ENCODE assay signal across 9 cellular contexts in the genomic region with DNA sequence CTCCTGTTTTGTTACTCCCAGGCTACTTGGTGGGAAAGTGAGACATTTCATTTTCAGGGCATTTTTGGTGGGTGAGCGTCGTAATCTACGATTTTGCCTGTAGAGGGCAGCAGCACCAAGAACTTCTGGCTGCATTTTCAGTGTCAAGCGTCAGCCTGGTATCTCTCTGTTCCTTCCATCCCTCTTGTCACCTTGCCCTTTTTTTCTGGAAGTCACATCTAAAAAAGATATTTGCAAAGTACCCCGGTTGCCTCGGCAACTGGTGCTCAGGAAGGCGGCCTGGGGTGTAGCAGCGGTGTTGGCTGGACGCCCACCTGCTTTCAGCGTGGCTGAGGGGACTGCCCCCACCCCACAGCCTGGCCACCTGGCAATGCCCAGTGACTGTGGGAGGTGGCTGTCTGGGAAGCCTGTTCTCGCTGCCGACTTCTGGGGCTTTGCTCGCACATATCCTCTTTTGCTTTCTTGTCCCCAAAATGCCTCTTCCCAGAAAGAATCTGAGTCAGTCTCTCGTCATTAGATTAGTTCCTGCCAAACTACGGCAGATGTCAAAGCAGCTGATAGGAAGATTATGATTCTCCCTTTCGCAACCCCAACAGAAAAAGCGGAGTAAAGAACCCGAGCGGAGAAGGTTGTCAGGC.
DNase-seq lines count a peak whose midpoint lies in the region; ATAC-seq and TF ChIP-seq lines count a peak whose summit lies in the region.
"Had no signal": no experiment of that assay in that cellular context is flagged by ENCODE, and none has a peak within 500 bp of the region (broad histone marks: within the 10 kb centered on the region; RNA-seq: fewer than 3 reads in every experiment).

No MANE protein-coding gene starts in this region.

- peak; percentile 86 for TF ChIP-seq CTCF in endodermal cell (conservative IDR thresholded peaks at IDR 0.05)

- peaks cover 3% of the 10 kb centered on the region for H3K27me3 Mint-ChIP-seq in activated CD4-positive, alpha-beta memory T cell treated with anti-CD3 and anti-CD28 coated beads, Interleukin-2, amount 10 ng/mL, durations not matched to agents 7 days and 5 days
- H3K27me3 Mint-ChIP-seq in endodermal cell (ENCODE audit: insufficient read depth) = peaks cover 10% of the 10 kb centered on the region
- H3K27me3 Mint-ChIP-seq in stimulated activated naive CD8-positive, alpha-beta T cell treated with anti-CD3 and anti-CD28 coated beads, Interleukin-15, Interleukin-2, amounts not matched to agents 100 ng/mL and 50 ng/mL, for 24 hours = peaks cover 16% of the 10 kb centered on the region

- POLR2A ChIA-PET in activated CD4-positive, alpha-beta memory T cell treated with anti-CD3 and anti-CD28 coated beads, Interleukin-2, amount 10 ng/mL, durations not matched to agents 7 days and 5 days (lab: Charles Lee) = no interaction called here

- no peaks in the 10 kb centered on the region for H3K36me3 ChIP-seq in endodermal cell (ENCODE audit: control insufficient read depth, insufficient read depth, low read length)

- ATAC-seq in GM18870 (IDR thresholded peaks at IDR 0.05; ENCODE audit: unreplicated experiment) (peak; percentile 65), HG03108 (IDR thresholded peaks at IDR 0.05; ENCODE audit: unreplicated experiment) (peak; percentile 59)

- peaks cover 4% of the 10 kb centered on the region for H3K4me1 ChIP-seq in endodermal cell (ENCODE audit: control insufficient read depth, insufficient read depth, low read length)

- 51 to 52% methylated on average over 10 to 19 of the region's 19 CpGs for WGBS in endodermal cell (ENCODE audit: insufficient coverage in 1 of 2, insufficient read length in 1 of 2), 2 experiments

- no peak overlapping the region for H3K4me3 ChIP-seq in endodermal cell (ENCODE audit: low read length)

- no peak overlapping the region for H3K27ac Mint-ChIP-seq in activated CD4-positive, alpha-beta memory T cell treated with anti-CD3 and anti-CD28 coated beads, Interleukin-2, amount 10 ng/mL, durations not matched to agents 7 days and 5 days
- H3K27ac Mint-ChIP-seq in endodermal cell = no peak overlapping the region
- H3K27ac Mint-ChIP-seq in stimulated activated naive CD8-positive, alpha-beta T cell treated with anti-CD3 and anti-CD28 coated beads, Interleukin-15, Interleukin-2, amounts not matched to agents 100 ng/mL and 50 ng/mL, for 24 hours = no peak overlapping the region
- H3K27ac Mint-ChIP-seq: IgD-negative memory B cell had no signal

- peaks cover 10% of the 10 kb centered on the region for H3K4me1 Mint-ChIP-seq in activated CD4-positive, alpha-beta memory T cell treated with anti-CD3 and anti-CD28 coated beads, Interleukin-2, amount 10 ng/mL, durations not matched to agents 7 days and 5 days
- peaks cover 3% of the 10 kb centered on the region for H3K4me1 Mint-ChIP-seq in endodermal cell
- H3K4me1 Mint-ChIP-seq in stimulated activated naive CD8-positive, alpha-beta T cell treated with anti-CD3 and anti-CD28 coated beads, Interleukin-15, Interleukin-2, amounts not matched to agents 100 ng/mL and 50 ng/mL, for 24 hours (ENCODE audit: low read depth) = peaks cover 19% of the 10 kb centered on the region

- H3K4me3 Mint-ChIP-seq in activated CD4-positive, alpha-beta memory T cell treated with anti-CD3 and anti-CD28 coated beads, Interleukin-2, amount 10 ng/mL, durations not matched to agents 7 days and 5 days = peak overlapping the region; percentile 8
- H3K4me3 Mint-ChIP-seq in endodermal cell = no peak overlapping the region
- peak overlapping the region; percentile 30 for H3K4me3 Mint-ChIP-seq in stimulated activated naive CD8-positive, alpha-beta T cell treated with anti-CD3 and anti-CD28 coated beads, Interleukin-15, Interleukin-2, amounts not matched to agents 100 ng/mL and 50 ng/mL, for 24 hours
- H3K4me3 Mint-ChIP-seq: IgD-negative memory B cell had no signal

- DNase-seq in Ammon's horn (ENCODE audit: low spot score) (peak; percentile 90), NCI-H345 (lab: John Stamatoyannopoulos, UW) (peak; percentile 73), endodermal cell (peak; percentile 87), midbrain (lab: John Stamatoyannopoulos, UW) (peak; percentile 83)
- peak; percentile 48 for DNase-seq in activated CD4-positive, alpha-beta memory T cell treated with anti-CD3 and anti-CD28 coated beads, Interleukin-2, amount 10 ng/mL, durations not matched to agents 7 days and 5 days

- CTCF ChIA-PET in activated CD4-positive, alpha-beta memory T cell treated with anti-CD3 and anti-CD28 coated beads, Interleukin-2, amount 10 ng/mL, durations not matched to agents 7 days and 5 days (lab: Charles Lee) = interaction anchor here (0.7 to 1.7 kb wide), 3 partner anchors 19 to 1275 kb away, joined by 3 to 7 read pairs (median 3); no protein-coding TSS in a partner anchor

- H3K9me3 ChIP-seq in endodermal cell (ENCODE audit: control insufficient read depth, low read length) = no peaks in the 10 kb centered on the region

- H3K36me3 Mint-ChIP-seq in activated CD4-positive, alpha-beta memory T cell treated with anti-CD3 and anti-CD28 coated beads, Interleukin-2, amount 10 ng/mL, durations not matched to agents 7 days and 5 days (ENCODE audit: low read depth) = no peaks in the 10 kb centered on the region
- H3K36me3 Mint-ChIP-seq in endodermal cell (ENCODE audit: low read depth) = no peaks in the 10 kb centered on the region
- H3K36me3 Mint-ChIP-seq in stimulated activated naive CD8-positive, alpha-beta T cell treated with anti-CD3 and anti-CD28 coated beads, Interleukin-15, Interleukin-2, amounts not matched to agents 100 ng/mL and 50 ng/mL, for 24 hours (ENCODE audit: low read depth) = no peaks in the 10 kb centered on the region

- no peak overlapping the region for H3K9ac ChIP-seq in endodermal cell (ENCODE audit: extremely low read depth, low read length, poor library complexity, severe bottlenecking)

- peaks cover 9% of the 10 kb centered on the region for H3K27me3 ChIP-seq in endodermal cell (ENCODE audit: control insufficient read depth, insufficient read depth, low read length, poor library complexity, severe bottlenecking)

- H3K27ac ChIP-seq in endodermal cell (ENCODE audit: low read depth, low read length) = no peak overlapping the region

- no peaks in the 10 kb centered on the region for H3K9me3 Mint-ChIP-seq in activated CD4-positive, alpha-beta memory T cell treated with anti-CD3 and anti-CD28 coated beads, Interleukin-2, amount 10 ng/mL, durations not matched to agents 7 days and 5 days
- no peaks in the 10 kb centered on the region for H3K9me3 Mint-ChIP-seq in endodermal cell
- H3K9me3 Mint-ChIP-seq in stimulated activated naive CD8-positive, alpha-beta T cell treated with anti-CD3 and anti-CD28 coated beads, Interleukin-15, Interleukin-2, amounts not matched to agents 100 ng/mL and 50 ng/mL, for 24 hours = no peaks in the 10 kb centered on the region
- H3K9me3 Mint-ChIP-seq: IgD-negative memory B cell had no signal
